ENCODE assay signal across 12 cellular contexts in the genomic region with DNA sequence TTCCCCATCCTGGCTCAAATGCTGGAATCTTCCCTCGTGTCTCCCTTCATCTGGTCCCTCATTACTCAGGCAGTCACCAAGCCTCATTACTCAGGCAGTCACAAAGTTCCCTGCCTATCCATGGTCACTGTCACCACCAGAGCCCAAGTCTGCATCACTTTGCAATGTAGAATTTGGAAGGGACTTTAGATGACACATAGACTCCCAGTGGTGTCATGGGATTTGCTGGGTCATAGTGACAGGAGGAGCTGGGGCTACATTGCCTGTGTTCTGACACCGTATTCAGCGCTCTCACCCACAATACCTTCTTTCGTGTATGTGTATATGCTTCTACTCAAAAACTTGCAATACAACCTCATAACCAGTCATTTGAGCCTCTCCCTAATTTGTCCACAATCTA. TPM values are rescaled to one million over a fixed set of nuclear protein-coding genes. Genes with fewer than 3 reads are reported as not detected.
DNase-seq lines count a peak whose midpoint lies in the region; ATAC-seq and TF ChIP-seq lines count a peak whose summit lies in the region.
"Had no signal": no experiment of that assay in that cellular context is flagged by ENCODE, and none has a peak within 500 bp of the region (broad histone marks: within the 10 kb centered on the region; RNA-seq: fewer than 3 reads in every experiment).

No MANE protein-coding gene starts in this region.

- CTCF ChIA-PET in activated naive CD4-positive, alpha-beta T cell treated with anti-CD3 and anti-CD28 coated beads for 36 hours (lab: Charles Lee), result interaction anchor here (0.5 kb wide), 1 partner anchor 116 kb away, joined by 3 read pairs; no protein-coding TSS in a partner anchor

- TF ChIP-seq CTCF in upper lobe of right lung (IDR thresholded peaks at IDR 0.05), result no peak

- intact Hi-C loops in activated naive CD4-positive, alpha-beta T cell treated with anti-CD3 and anti-CD28 coated beads for 36 hours (cut with micrococcal nuclease), result no loop called here
- intact Hi-C loops in upper lobe of right lung (cut with DNase I), result no loop called here

- no peak for ATAC-seq in activated naive CD4-positive, alpha-beta T cell treated with anti-CD3 and anti-CD28 coated beads, Interleukin-2, amount 50 U/mL, for 72 hours
- ATAC-seq in upper lobe of right lung (no peak), GM21423 (IDR thresholded peaks at IDR 0.05; ENCODE audit: unreplicated experiment) (no peak)

- no peaks in the 10 kb centered on the region for H3K36me3 Mint-ChIP-seq in activated naive CD4-positive, alpha-beta T cell treated with anti-CD3 and anti-CD28 coated beads, Interleukin-2, amount 50 U/mL, for 72 hours
- H3K36me3 Mint-ChIP-seq in activated naive CD4-positive, alpha-beta T cell treated with anti-CD3 and anti-CD28 coated beads for 36 hours (ENCODE audit: low read depth), result no peaks in the 10 kb centered on the region
- H3K36me3 Mint-ChIP-seq in immature natural killer cell, result no peaks in the 10 kb centered on the region

- no peaks in the 10 kb centered on the region for H3K27me3 ChIP-seq in upper lobe of right lung

- no peaks in the 10 kb centered on the region for H3K36me3 ChIP-seq in upper lobe of right lung

- H3K4me1 ChIP-seq in upper lobe of right lung, result peaks cover 55% of the 10 kb centered on the region

- peaks cover 47% of the 10 kb centered on the region for H3K4me1 Mint-ChIP-seq in activated naive CD4-positive, alpha-beta T cell treated with anti-CD3 and anti-CD28 coated beads for 36 hours (ENCODE audit: low read depth)
- peaks cover 56 to 63% of the 10 kb centered on the region in 2 donors for H3K4me1 Mint-ChIP-seq in immature natural killer cell

- H3K27ac Mint-ChIP-seq in activated naive CD4-positive, alpha-beta T cell treated with anti-CD3 and anti-CD28 coated beads, Interleukin-2, amount 50 U/mL, for 72 hours, result peak overlapping the region; percentile 2 to 10
- no peak overlapping the region for H3K27ac Mint-ChIP-seq in activated naive CD4-positive, alpha-beta T cell treated with anti-CD3 and anti-CD28 coated beads for 36 hours
- peak overlapping the region in 5 of 6 donors; percentile 8 to 89 (median 83) for H3K27ac Mint-ChIP-seq in immature natural killer cell

- H3K27ac ChIP-seq in upper lobe of right lung, result peak overlapping the region; percentile 70

- H3K27me3 Mint-ChIP-seq in activated naive CD4-positive, alpha-beta T cell treated with anti-CD3 and anti-CD28 coated beads for 36 hours (ENCODE audit: low read depth), result no peaks in the 10 kb centered on the region
- peaks cover 3 to 5% (median 3%) of the 10 kb centered on the region in 3 donors for H3K27me3 Mint-ChIP-seq in immature natural killer cell (ENCODE audit: low read depth in 3 of 3)

- H3K4me3 ChIP-seq in upper lobe of right lung, result no peak overlapping the region

- no peak overlapping the region for H3K4me3 Mint-ChIP-seq in activated naive CD4-positive, alpha-beta T cell treated with anti-CD3 and anti-CD28 coated beads for 36 hours
- H3K4me3 Mint-ChIP-seq in immature natural killer cell, result peak overlapping the region; percentile 10 to 65 (median 40)

- no peaks in the 10 kb centered on the region for H3K9me3 Mint-ChIP-seq in activated naive CD4-positive, alpha-beta T cell treated with anti-CD3 and anti-CD28 coated beads, Interleukin-2, amount 50 U/mL, for 72 hours
- no peaks in the 10 kb centered on the region for H3K9me3 Mint-ChIP-seq in activated naive CD4-positive, alpha-beta T cell treated with anti-CD3 and anti-CD28 coated beads for 36 hours
- no peaks in the 10 kb centered on the region for H3K9me3 Mint-ChIP-seq in immature natural killer cell

- no peaks in the 10 kb centered on the region for H3K9me3 ChIP-seq in upper lobe of right lung

- no peak for DNase-seq in activated naive CD4-positive, alpha-beta T cell treated with anti-CD3 and anti-CD28 coated beads, Interleukin-2, amount 50 U/mL, for 72 hours (ENCODE audit: low spot score in 2 of 2)
- no peak for DNase-seq in activated naive CD4-positive, alpha-beta T cell treated with anti-CD3 and anti-CD28 coated beads for 36 hours
- no peak for DNase-seq in immature natural killer cell
- no peak for DNase-seq in upper lobe of right lung
- DNase-seq in activated CD8-positive, alpha-beta memory T cell treated with anti-CD3 and anti-CD28 coated beads, Interleukin-2, amount 50 U/mL, for 48 hours, result no peak
- DNase-seq: foreskin fibroblast; NCI-H1436; NCI-H526 treated with DMSO at 0.1 percent for 48 hours; occipital lobe; SHP77; stimulated activated CD4-positive, alpha-beta T cell treated with anti-CD3 and anti-CD28 coated beads, Interleukin-2, amount 100 ng/mL, for 24 hours had no signal

RNA-seq across cellular contexts. Expression of a gene that starts 2.1 kb away (rescaled TPM):
- under 1 TPM; 0.52 to 0.78 TPM for total RNA-seq in activated naive CD4-positive, alpha-beta T cell treated with anti-CD3 and anti-CD28 coated beads, Interleukin-2, amount 50 U/mL, for 72 hours
- under 1 TPM; 0.15 to 0.29 TPM for total RNA-seq in activated naive CD4-positive, alpha-beta T cell treated with anti-CD3 and anti-CD28 coated beads for 36 hours
- 1 to 10 TPM in 1 of 3 donors, under 1 TPM in 2; 0.80 to 1.3 (median 0.92) TPM for polyA plus RNA-seq in immature natural killer cell
- total RNA-seq in upper lobe of right lung, result 84.6 TPM

RNA-seq across cellular contexts. Expression of a gene that starts 4.9 kb away (rescaled TPM):
- 100 to 1,000 TPM; 263 to 344 TPM for total RNA-seq in activated naive CD4-positive, alpha-beta T cell treated with anti-CD3 and anti-CD28 coated beads, Interleukin-2, amount 50 U/mL, for 72 hours
- 100 to 1,000 TPM; 257 to 282 TPM for total RNA-seq in activated naive CD4-positive, alpha-beta T cell treated with anti-CD3 and anti-CD28 coated beads for 36 hours
- polyA plus RNA-seq in immature natural killer cell, result 100 to 1,000 TPM; 677 to 899 (median 681) TPM
- 248 TPM for total RNA-seq in upper lobe of right lung

RNA-seq across cellular contexts. Expression of a gene that starts 10.2 kb away (rescaled TPM):
- total RNA-seq in activated naive CD4-positive, alpha-beta T cell treated with anti-CD3 and anti-CD28 coated beads, Interleukin-2, amount 50 U/mL, for 72 hours, result 10 to 100 TPM; 10.6 to 16.3 TPM
- total RNA-seq in activated naive CD4-positive, alpha-beta T cell treated with anti-CD3 and anti-CD28 coated beads for 36 hours, result 10 to 100 TPM in 1 of 2 experiments, 1 to 10 TPM in 1; 9.5 to 10.2 TPM
- polyA plus RNA-seq in immature natural killer cell, result 1 to 10 TPM; 7.0 to 9.5 (median 8.4) TPM
- total RNA-seq in upper lobe of right lung, result 4.9 TPM

RNA-seq across cellular contexts. Expression of a gene that starts 24.9 kb away (rescaled TPM):
- 10 to 100 TPM; 14.1 to 21.6 TPM for total RNA-seq in activated naive CD4-positive, alpha-beta T cell treated with anti-CD3 and anti-CD28 coated beads, Interleukin-2, amount 50 U/mL, for 72 hours
- total RNA-seq in activated naive CD4-positive, alpha-beta T cell treated with anti-CD3 and anti-CD28 coated beads for 36 hours, result 10 to 100 TPM; 19.1 to 19.7 TPM
- 10 to 100 TPM in 1 of 3 donors, 1 to 10 TPM in 2; 7.7 to 10.2 (median 8.9) TPM for polyA plus RNA-seq in immature natural killer cell
- 14.0 TPM for total RNA-seq in upper lobe of right lung

RNA-seq across cellular contexts. Expression of a gene that starts 42.6 kb away (rescaled TPM):
- total RNA-seq in activated naive CD4-positive, alpha-beta T cell treated with anti-CD3 and anti-CD28 coated beads, Interleukin-2, amount 50 U/mL, for 72 hours, result 10 to 100 TPM in 1 of 2 donors, under 1 TPM in 1; 0.50 to 15.8 TPM
- total RNA-seq in activated naive CD4-positive, alpha-beta T cell treated with anti-CD3 and anti-CD28 coated beads for 36 hours, result 1 to 10 TPM; 5.8 to 6.6 TPM
- polyA plus RNA-seq in immature natural killer cell, result not detected
- total RNA-seq in upper lobe of right lung, result 0.43 TPM

Comparison
In these comparisons a context has a peak if more than half of its experiments do, and no peak if none do; other contexts are left out.
1. RNA of a gene that starts 2.1 kb away (total RNA-seq): 84.6 TPM in upper lobe of right lung (single experiment); 0.52 to 0.78 TPM in activated naive CD4-positive, alpha-beta T cell treated with anti-CD3 and anti-CD28 coated beads, Interleukin-2, amount 50 U/mL, for 72 hours and 0.15 to 0.29 TPM in activated naive CD4-positive, alpha-beta T cell treated with anti-CD3 and anti-CD28 coated beads for 36 hours; every median in the first group is over 10 times any median in the second.